ENCODE assay signal across 11 cellular contexts in genomic region chr6:106185626-106186025, GRCh38.
"Had no signal": no experiment of that assay in that cellular context is flagged by ENCODE, and none has a peak within 500 bp of the region (broad histone marks: within the 10 kb centered on the region; RNA-seq: fewer than 3 reads in every experiment).

No MANE protein-coding gene starts in this region.

- H3K4me3 ChIP-seq: adrenal gland, gastrocnemius medialis, heart right ventricle, right atrium auricular region, upper lobe of left lung had no signal

- H3K36me3 ChIP-seq: adrenal gland, gastrocnemius medialis, right atrium auricular region had no signal

- H3K4me1 ChIP-seq: adrenal gland, gastrocnemius medialis, heart right ventricle, right atrium auricular region, upper lobe of left lung had no signal

- H3K27ac ChIP-seq: adrenal gland, epithelial cell of prostate, gastrocnemius medialis, heart right ventricle, right atrium auricular region, upper lobe of left lung had no signal

- DNase-seq: adrenal gland; central memory CD4-positive, alpha-beta T cell; effector memory CD8-positive, alpha-beta T cell; gastrocnemius medialis; heart right ventricle; naive B cell; SHP77; small intestine; upper lobe of left lung had no signal

- H3K9me3 Mint-ChIP-seq: effector memory CD8-positive, alpha-beta T cell; naive B cell had no signal

- H3K27me3 Mint-ChIP-seq: effector memory CD8-positive, alpha-beta T cell; naive B cell had no signal

- H3K27me3 ChIP-seq: adrenal gland, gastrocnemius medialis, heart right ventricle, right atrium auricular region, upper lobe of left lung had no signal

- H3K4me3 Mint-ChIP-seq: naive B cell had no signal

- H3K9me3 ChIP-seq: adrenal gland, gastrocnemius medialis, heart right ventricle, right atrium auricular region, upper lobe of left lung had no signal

- ATAC-seq: gastrocnemius medialis, heart right ventricle had no signal
